1 cellular context compared by ENCODE assay signal in genomic region chr12:51591020-51591901, GRCh38.
TF ChIP-seq lines count a peak whose summit lies in the region.

Gene SCN8A (plus strand): TSS chr12:51591233. CDS start chr12:51662818, 71,585 bp downstream.

TF ChIP-seq in H1, 55 proteins besides CTCF, POLR2A, EP300 and RAD21 (continued from another document):
- TF ChIP-seq CHD7 (IDR thresholded peaks at IDR 0.05; ENCODE audit: insufficient replicate concordance, low read length) (no peak), NRF1 (IDR thresholded peaks at IDR 0.05; ENCODE audit: low read depth, low read length) (no peak), YY1 (IDR thresholded peaks at IDR 0.05; ENCODE audit: low read depth, low read length) (peak; percentile 90)
